ENCODE assay signal across 16 cellular contexts in genomic region chr20:41512624-41513023, GRCh38.
DNase-seq lines count a peak whose midpoint lies in the region; ATAC-seq and TF ChIP-seq lines count a peak whose summit lies in the region.
"Had no signal": no experiment of that assay in that cellular context is flagged by ENCODE, and none has a peak within 500 bp of the region (broad histone marks: within the 10 kb centered on the region; RNA-seq: fewer than 3 reads in every experiment).

No MANE protein-coding gene starts in this region.

- peaks cover 0 to 2% of the 10 kb centered on the region in 2 donors for H3K4me1 ChIP-seq in neuronal stem cell (ENCODE audit: control insufficient read depth in 2 of 2, insufficient read depth in 1 of 2, low read depth in 1 of 2, low read length in 2 of 2)
- H3K4me1 ChIP-seq: BLaER1 treated with 17β-estradiol and CSF1 and Interleukin-3, amounts not matched to agents 10 nM and 100 nM had no signal

- peaks cover 3% of the 10 kb centered on the region for H3K79me1 ChIP-seq in neuronal stem cell (ENCODE audit: low read depth, low read length)

- no peak overlapping the region for H2BK15ac ChIP-seq in neuronal stem cell (ENCODE audit: low read length)

- H3K18ac ChIP-seq in neuronal stem cell (ENCODE audit: low read length), result no peak overlapping the region

- H3K4me1 Mint-ChIP-seq in stimulated activated naive CD8-positive, alpha-beta T cell treated with anti-CD3 and anti-CD28 coated beads, Interleukin-15, Interleukin-2, amounts not matched to agents 100 ng/mL and 50 ng/mL, for 24 hours (ENCODE audit: low read depth), result no peaks in the 10 kb centered on the region
- peaks cover 12 to 53% (median 43%) of the 10 kb centered on the region in 4 donors for H3K4me1 Mint-ChIP-seq in naive thymus-derived CD8-positive, alpha-beta T cell
- peaks cover 16% of the 10 kb centered on the region for H3K4me1 Mint-ChIP-seq in mesothelial cell of epicardium

- H2BK120ac ChIP-seq in neuronal stem cell (ENCODE audit: low read depth, low read length), result no peak overlapping the region

- no peak for DNase-seq in stimulated activated naive CD8-positive, alpha-beta T cell treated with anti-CD3 and anti-CD28 coated beads, Interleukin-15, Interleukin-2, amounts not matched to agents 100 U/mL and 50 U/mL, for 24 hours
- peak; percentile 21 for DNase-seq in choroid plexus epithelial cell (ENCODE audit: low read depth)
- no peak for DNase-seq in neuronal stem cell (ENCODE audit: low spot score)
- no peak for DNase-seq in naive thymus-derived CD8-positive, alpha-beta T cell
- DNase-seq in NOMO-1 treated with DMSO at 0.1 percent for 48 hours (lab: John Stamatoyannopoulos, UW; ENCODE audit: unreplicated experiment), result no peak
- DNase-seq in mesothelial cell of epicardium (ENCODE audit: low spot score in 2 of 2, unreplicated experiment in 2 of 2), result no peak
- DNase-seq in hepatic stellate cell (ENCODE audit: low spot score), result no peak
- DNase-seq: 8988T; AML-193; CD4-positive, CD25-positive, alpha-beta regulatory T cell; GOT3; HCEC 1CT; HFFc6; IMR-90 had no signal

- no peak for ATAC-seq in stimulated activated naive CD8-positive, alpha-beta T cell treated with anti-CD3 and anti-CD28 coated beads, Interleukin-15, Interleukin-2, amounts not matched to agents 100 U/mL and 50 U/mL, for 24 hours
- no peak for ATAC-seq in naive thymus-derived CD8-positive, alpha-beta T cell

- H3K4me3 ChIP-seq in choroid plexus epithelial cell (ENCODE audit: low read depth, low read length) (no peak overlapping the region), neuronal stem cell (ENCODE audit: low read length in 2 of 2) (no peak overlapping the region)
- H3K4me3 ChIP-seq: BLaER1 treated with 17β-estradiol and CSF1 and Interleukin-3, amounts not matched to agents 10 nM and 100 nM had no signal

- no peak overlapping the region for H2BK12ac ChIP-seq in neuronal stem cell (ENCODE audit: low read length)

- H3K9me3 Mint-ChIP-seq in stimulated activated naive CD8-positive, alpha-beta T cell treated with anti-CD3 and anti-CD28 coated beads, Interleukin-15, Interleukin-2, amounts not matched to agents 100 ng/mL and 50 ng/mL, for 24 hours, result no peaks in the 10 kb centered on the region
- no peaks in the 10 kb centered on the region for H3K9me3 Mint-ChIP-seq in naive thymus-derived CD8-positive, alpha-beta T cell
- H3K9me3 Mint-ChIP-seq in mesothelial cell of epicardium, result no peaks in the 10 kb centered on the region
- H3K9me3 Mint-ChIP-seq: HFFc6 had no signal

- TF ChIP-seq CTCF in choroid plexus epithelial cell (conservative IDR thresholded peaks at IDR 0.05; ENCODE audit: low read depth, low read length) (no peak), mesothelial cell of epicardium (IDR thresholded peaks at IDR 0.05; ENCODE audit: unreplicated experiment) (no peak)

- no peak overlapping the region for H3K27ac ChIP-seq in neuronal stem cell (replicated peaks; ENCODE audit: low read length)
- H3K27ac ChIP-seq: BLaER1 treated with 17β-estradiol and CSF1 and Interleukin-3, amounts not matched to agents 10 nM and 100 nM had no signal

- H3K9me3 ChIP-seq in neuronal stem cell (replicated peaks in 1 of 2; ENCODE audit: control insufficient read depth in 2 of 2, insufficient read depth in 1 of 2, low read depth in 1 of 2, low read length in 2 of 2), result no peaks in the 10 kb centered on the region

- H3K23ac ChIP-seq in neuronal stem cell (ENCODE audit: low read depth, low read length, poor library complexity), result no peak overlapping the region

- H2BK5ac ChIP-seq in neuronal stem cell (ENCODE audit: low read length), result no peak overlapping the region

- no peaks in the 10 kb centered on the region for H3K27me3 Mint-ChIP-seq in stimulated activated naive CD8-positive, alpha-beta T cell treated with anti-CD3 and anti-CD28 coated beads, Interleukin-15, Interleukin-2, amounts not matched to agents 100 ng/mL and 50 ng/mL, for 24 hours
- no peaks in the 10 kb centered on the region for H3K27me3 Mint-ChIP-seq in naive thymus-derived CD8-positive, alpha-beta T cell
- H3K27me3 Mint-ChIP-seq in mesothelial cell of epicardium (ENCODE audit: low read depth), result no peaks in the 10 kb centered on the region
- H3K27me3 Mint-ChIP-seq: CD4-positive, CD25-positive, alpha-beta regulatory T cell had no signal

- no peak overlapping the region for H3K4me3 Mint-ChIP-seq in stimulated activated naive CD8-positive, alpha-beta T cell treated with anti-CD3 and anti-CD28 coated beads, Interleukin-15, Interleukin-2, amounts not matched to agents 100 ng/mL and 50 ng/mL, for 24 hours
- peak overlapping the region in 1 of 10 donors; percentile 16 for H3K4me3 Mint-ChIP-seq in naive thymus-derived CD8-positive, alpha-beta T cell
- no peak overlapping the region for H3K4me3 Mint-ChIP-seq in mesothelial cell of epicardium
- H3K4me3 Mint-ChIP-seq: CD4-positive, CD25-positive, alpha-beta regulatory T cell; HFFc6 had no signal

- peaks cover 0 to 2% (median 0%) of the 10 kb centered on the region in 3 experiments for H3K27me3 ChIP-seq in neuronal stem cell (ENCODE audit: control insufficient read depth in 3 of 3, insufficient read depth in 3 of 3, low read depth in 1 of 3, low read length in 3 of 3)
- H3K27me3 ChIP-seq: BLaER1 treated with 17β-estradiol and CSF1 and Interleukin-3, amounts not matched to agents 10 nM and 100 nM had no signal

- peak overlapping the region; percentile 12 for H3K27ac Mint-ChIP-seq in stimulated activated naive CD8-positive, alpha-beta T cell treated with anti-CD3 and anti-CD28 coated beads, Interleukin-15, Interleukin-2, amounts not matched to agents 100 ng/mL and 50 ng/mL, for 24 hours
- H3K27ac Mint-ChIP-seq in naive thymus-derived CD8-positive, alpha-beta T cell, result peak overlapping the region in 1 of 10 donors; percentile 18
- H3K27ac Mint-ChIP-seq in mesothelial cell of epicardium, result no peak overlapping the region
- H3K27ac Mint-ChIP-seq: CD4-positive, CD25-positive, alpha-beta regulatory T cell; HFFc6 had no signal

- no peak overlapping the region for H2AK5ac ChIP-seq in neuronal stem cell (ENCODE audit: low read depth, low read length)

- POLR2A ChIA-PET in naive thymus-derived CD8-positive, alpha-beta T cell (lab: Charles Lee), result no interaction called here

- no peak overlapping the region for H3K14ac ChIP-seq in neuronal stem cell (ENCODE audit: low read length)

- no peak overlapping the region for H3K4ac ChIP-seq in neuronal stem cell (ENCODE audit: low read length)

- no peak overlapping the region for H4K8ac ChIP-seq in neuronal stem cell (ENCODE audit: low read depth, low read length)

- H3K36me3 Mint-ChIP-seq in stimulated activated naive CD8-positive, alpha-beta T cell treated with anti-CD3 and anti-CD28 coated beads, Interleukin-15, Interleukin-2, amounts not matched to agents 100 ng/mL and 50 ng/mL, for 24 hours (ENCODE audit: low read depth), result peaks cover 38% of the 10 kb centered on the region
- peaks cover 20 to 85% (median 48%) of the 10 kb centered on the region in 3 donors for H3K36me3 Mint-ChIP-seq in naive thymus-derived CD8-positive, alpha-beta T cell
- peaks cover 27% of the 10 kb centered on the region for H3K36me3 Mint-ChIP-seq in mesothelial cell of epicardium

- H2AFZ ChIP-seq in neuronal stem cell (ENCODE audit: low read length), result no peak overlapping the region

- H3K4me2 ChIP-seq in neuronal stem cell (ENCODE audit: insufficient read depth, low read length, poor library complexity, severe bottlenecking), result no peak overlapping the region
- H3K4me2 ChIP-seq: BLaER1 treated with 17β-estradiol and CSF1 and Interleukin-3, amounts not matched to agents 10 nM and 100 nM had no signal

- no CpG with 5 or more reads among the region's 11 CpGs for WGBS in neuronal stem cell (ENCODE audit: extremely low coverage in 2 of 2, insufficient read length in 2 of 2, insufficient replicate concordance in 1 of 2), 2 donors

- no peak overlapping the region for H4K91ac ChIP-seq in neuronal stem cell (ENCODE audit: low read depth, low read length, poor library complexity)

- peaks cover 9 to 65% of the 10 kb centered on the region in 2 donors for H3K36me3 ChIP-seq in neuronal stem cell (replicated peaks in 1 of 2; ENCODE audit: control insufficient read depth in 2 of 2, insufficient read depth in 2 of 2, low read length in 2 of 2)

- peak overlapping the region; percentile 7 for H3K9ac ChIP-seq in neuronal stem cell (ENCODE audit: low read depth, low read length, poor library complexity)
- H3K9ac ChIP-seq: BLaER1 treated with 17β-estradiol and CSF1 and Interleukin-3, amounts not matched to agents 10 nM and 100 nM had no signal
